ENCODE assay signal across 10 cellular contexts in genomic region chr5:171312129-171312819, GRCh38. TPM values are rescaled to one million over a fixed set of nuclear protein-coding genes. Genes with fewer than 3 reads are reported as not detected.
DNase-seq lines count a peak whose midpoint lies in the region; ATAC-seq and TF ChIP-seq lines count a peak whose summit lies in the region.
"Had no signal": no experiment of that assay in that cellular context is flagged by ENCODE, and none has a peak within 500 bp of the region (broad histone marks: within the 10 kb centered on the region; RNA-seq: fewer than 3 reads in every experiment).

No MANE protein-coding gene starts in this region.

- no peak for TF ChIP-seq POLR2A in heart left ventricle (IDR thresholded peaks at IDR 0.05)

- in situ Hi-C loops in astrocyte of the spinal cord (cut with HindIII; ENCODE audit: low sequenced_read_pairs) = no loop called here

- H3K4me3 ChIP-seq in heart left ventricle = peak overlapping the region; percentile 9 to 44 (median 28)
- H3K4me3 ChIP-seq in astrocyte of the spinal cord (ENCODE audit: low read depth, low read length) = no peak overlapping the region
- H3K4me3 ChIP-seq in muscle layer of duodenum (ENCODE audit: low read depth in 1 of 2, low read length in 2 of 2) = peak overlapping the region; percentile 37 to 54
- peak overlapping the region; percentile 10 for H3K4me3 ChIP-seq in upper lobe of right lung

- no peaks in the 10 kb centered on the region for H3K36me3 ChIP-seq in heart left ventricle
- no peaks in the 10 kb centered on the region for H3K36me3 ChIP-seq in muscle layer of duodenum (ENCODE audit: control insufficient read depth in 1 of 2, insufficient read depth in 2 of 2, low read length in 2 of 2)
- no peaks in the 10 kb centered on the region for H3K36me3 ChIP-seq in upper lobe of right lung

- ATAC-seq in heart left ventricle (no peak), upper lobe of right lung (no peak), GM18520 (IDR thresholded peaks at IDR 0.05; ENCODE audit: unreplicated experiment) (no peak)
- ATAC-seq in activated CD4-positive, CD25-positive, alpha-beta regulatory T cell treated with anti-CD3 and anti-CD28 coated beads, Interleukin-2, amount 50 U/mL, for 24 hours = no peak

- H3K4me1 ChIP-seq in heart left ventricle (peaks cover 0 to 80% (median 51%) of the 10 kb centered on the region in 12 donors), muscle layer of duodenum (ENCODE audit: control insufficient read depth in 1 of 2, insufficient read depth in 2 of 2, low read length in 2 of 2) (peaks cover 0 to 80% of the 10 kb centered on the region in 2 donors), upper lobe of right lung (peaks cover 39% of the 10 kb centered on the region)

- no peak for TF ChIP-seq CTCF in heart left ventricle (IDR thresholded peaks at IDR 0.05)
- no peak for TF ChIP-seq CTCF in astrocyte of the spinal cord (IDR thresholded peaks at IDR 0.05; ENCODE audit: low read depth, low read length)
- TF ChIP-seq CTCF in upper lobe of right lung (IDR thresholded peaks at IDR 0.05) = no peak

- no peaks in the 10 kb centered on the region for H3K9me3 ChIP-seq in heart left ventricle
- no peaks in the 10 kb centered on the region for H3K9me3 ChIP-seq in muscle layer of duodenum (ENCODE audit: control insufficient read depth in 1 of 2, low read length in 2 of 2)
- H3K9me3 ChIP-seq in upper lobe of right lung = no peaks in the 10 kb centered on the region

- H3K27me3 ChIP-seq in heart left ventricle = peaks cover 76 to 100% (median 98%) of the 10 kb centered on the region in 9 donors
- H3K27me3 ChIP-seq in muscle layer of duodenum (ENCODE audit: low read depth, low read length) = peaks cover 82% of the 10 kb centered on the region
- H3K27me3 ChIP-seq in upper lobe of right lung = peaks cover 99% of the 10 kb centered on the region

- DNase-seq in heart left ventricle (no peak), cardiac septum (ENCODE audit: low spot score) (no peak), astrocyte of the spinal cord (ENCODE audit: low read depth, low spot score) (peak; percentile 22), upper lobe of right lung (peak; percentile 65), NCI-H2081 (lab: John Stamatoyannopoulos, UW) (no peak)

- H3K27ac ChIP-seq in heart left ventricle (no peak overlapping the region), muscle layer of duodenum (ENCODE audit: low read length) (no peak overlapping the region), upper lobe of right lung (no peak overlapping the region)

- intact Hi-C loops in heart left ventricle (cut with DNase I) (no loop called here), cardiac septum (cut with DNase I) (no loop called here), upper lobe of right lung (cut with DNase I) (no loop called here)

- WGBS in heart left ventricle, 4 donors = 2 to 5% (median 4%) methylated on average over 43 to 66 of the region's 66 CpGs

RNA-seq across cellular contexts. Expression of gene TLX3, which starts 3.2 kb away (rescaled TPM):
- total RNA-seq in heart left ventricle = under 1 TPM in 1 of 9 donors, not detected in 8; 0.15 TPM
- not detected for polyA plus RNA-seq in heart left ventricle
- total RNA-seq in cardiac septum = not detected
- not detected for total RNA-seq in upper lobe of right lung
- total RNA-seq: HT1080, osteoblast had no signal

Comparison
In these comparisons a context has a peak if more than half of its experiments do, and no peak if none do; other contexts are left out.
1. DNase-seq: peak in astrocyte of the spinal cord (single experiment) and upper lobe of right lung (single experiment); none in heart left ventricle (0 of 5), cardiac septum (single experiment) and NCI-H2081 (0 of 2).